2 cellular contexts compared by ENCODE assay signal in genomic region chrX:31527455-31528126, GRCh38.
TF ChIP-seq lines count a peak whose summit lies in the region.

No MANE protein-coding gene starts in this region.

TF ChIP-seq in liver, 16 proteins besides CTCF, POLR2A, EP300 and RAD21 (continued from another document):
- TF ChIP-seq, protein P1, sequence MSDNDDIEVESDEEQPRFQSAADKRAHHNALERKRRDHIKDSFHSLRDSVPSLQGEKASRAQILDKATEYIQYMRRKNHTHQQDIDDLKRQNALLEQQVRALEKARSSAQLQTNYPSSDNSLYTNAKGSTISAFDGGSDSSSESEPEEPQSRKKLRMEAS (IDR thresholded peaks at IDR 0.05): no peak
- TF ChIP-seq NR2F2 (IDR thresholded peaks at IDR 0.05) (no peak), FOXA2 (IDR thresholded peaks at IDR 0.05) (no peak), TAF1 (conservative IDR thresholded peaks at IDR 0.05) (peak; percentile 67), EGR1 (IDR thresholded peaks at IDR 0.05; ENCODE audit: low read depth in 2 of 2) (no peak), JUND (IDR thresholded peaks at IDR 0.05) (peak in 1 of 2 donors; percentile 22), ATF3 (IDR thresholded peaks at IDR 0.05) (no peak), GABPA (IDR thresholded peaks at IDR 0.05 in 1 of 2, conservative IDR thresholded peaks at IDR 0.05 in 1 of 2) (no peak), RXRA (IDR thresholded peaks at IDR 0.05) (peak; percentile 45 to 62)
- TF ChIP-seq, protein P2, sequence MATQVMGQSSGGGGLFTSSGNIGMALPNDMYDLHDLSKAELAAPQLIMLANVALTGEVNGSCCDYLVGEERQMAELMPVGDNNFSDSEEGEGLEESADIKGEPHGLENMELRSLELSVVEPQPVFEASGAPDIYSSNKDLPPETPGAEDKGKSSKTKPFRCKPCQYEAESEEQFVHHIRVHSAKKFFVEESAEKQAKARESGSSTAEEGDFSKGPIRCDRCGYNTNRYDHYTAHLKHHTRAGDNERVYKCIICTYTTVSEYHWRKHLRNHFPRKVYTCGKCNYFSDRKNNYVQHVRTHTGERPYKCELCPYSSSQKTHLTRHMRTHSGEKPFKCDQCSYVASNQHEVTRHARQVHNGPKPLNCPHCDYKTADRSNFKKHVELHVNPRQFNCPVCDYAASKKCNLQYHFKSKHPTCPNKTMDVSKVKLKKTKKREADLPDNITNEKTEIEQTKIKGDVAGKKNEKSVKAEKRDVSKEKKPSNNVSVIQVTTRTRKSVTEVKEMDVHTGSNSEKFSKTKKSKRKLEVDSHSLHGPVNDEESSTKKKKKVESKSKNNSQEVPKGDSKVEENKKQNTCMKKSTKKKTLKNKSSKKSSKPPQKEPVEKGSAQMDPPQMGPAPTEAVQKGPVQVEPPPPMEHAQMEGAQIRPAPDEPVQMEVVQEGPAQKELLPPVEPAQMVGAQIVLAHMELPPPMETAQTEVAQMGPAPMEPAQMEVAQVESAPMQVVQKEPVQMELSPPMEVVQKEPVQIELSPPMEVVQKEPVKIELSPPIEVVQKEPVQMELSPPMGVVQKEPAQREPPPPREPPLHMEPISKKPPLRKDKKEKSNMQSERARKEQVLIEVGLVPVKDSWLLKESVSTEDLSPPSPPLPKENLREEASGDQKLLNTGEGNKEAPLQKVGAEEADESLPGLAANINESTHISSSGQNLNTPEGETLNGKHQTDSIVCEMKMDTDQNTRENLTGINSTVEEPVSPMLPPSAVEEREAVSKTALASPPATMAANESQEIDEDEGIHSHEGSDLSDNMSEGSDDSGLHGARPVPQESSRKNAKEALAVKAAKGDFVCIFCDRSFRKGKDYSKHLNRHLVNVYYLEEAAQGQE (IDR thresholded peaks at IDR 0.05): peak; percentile 75
TF ChIP-seq in liver: peak in this region for 6.

TF ChIP-seq in HepG2, 621 proteins besides CTCF, POLR2A, EP300 and RAD21 (continued from another document):
- TF ChIP-seq, protein P3, sequence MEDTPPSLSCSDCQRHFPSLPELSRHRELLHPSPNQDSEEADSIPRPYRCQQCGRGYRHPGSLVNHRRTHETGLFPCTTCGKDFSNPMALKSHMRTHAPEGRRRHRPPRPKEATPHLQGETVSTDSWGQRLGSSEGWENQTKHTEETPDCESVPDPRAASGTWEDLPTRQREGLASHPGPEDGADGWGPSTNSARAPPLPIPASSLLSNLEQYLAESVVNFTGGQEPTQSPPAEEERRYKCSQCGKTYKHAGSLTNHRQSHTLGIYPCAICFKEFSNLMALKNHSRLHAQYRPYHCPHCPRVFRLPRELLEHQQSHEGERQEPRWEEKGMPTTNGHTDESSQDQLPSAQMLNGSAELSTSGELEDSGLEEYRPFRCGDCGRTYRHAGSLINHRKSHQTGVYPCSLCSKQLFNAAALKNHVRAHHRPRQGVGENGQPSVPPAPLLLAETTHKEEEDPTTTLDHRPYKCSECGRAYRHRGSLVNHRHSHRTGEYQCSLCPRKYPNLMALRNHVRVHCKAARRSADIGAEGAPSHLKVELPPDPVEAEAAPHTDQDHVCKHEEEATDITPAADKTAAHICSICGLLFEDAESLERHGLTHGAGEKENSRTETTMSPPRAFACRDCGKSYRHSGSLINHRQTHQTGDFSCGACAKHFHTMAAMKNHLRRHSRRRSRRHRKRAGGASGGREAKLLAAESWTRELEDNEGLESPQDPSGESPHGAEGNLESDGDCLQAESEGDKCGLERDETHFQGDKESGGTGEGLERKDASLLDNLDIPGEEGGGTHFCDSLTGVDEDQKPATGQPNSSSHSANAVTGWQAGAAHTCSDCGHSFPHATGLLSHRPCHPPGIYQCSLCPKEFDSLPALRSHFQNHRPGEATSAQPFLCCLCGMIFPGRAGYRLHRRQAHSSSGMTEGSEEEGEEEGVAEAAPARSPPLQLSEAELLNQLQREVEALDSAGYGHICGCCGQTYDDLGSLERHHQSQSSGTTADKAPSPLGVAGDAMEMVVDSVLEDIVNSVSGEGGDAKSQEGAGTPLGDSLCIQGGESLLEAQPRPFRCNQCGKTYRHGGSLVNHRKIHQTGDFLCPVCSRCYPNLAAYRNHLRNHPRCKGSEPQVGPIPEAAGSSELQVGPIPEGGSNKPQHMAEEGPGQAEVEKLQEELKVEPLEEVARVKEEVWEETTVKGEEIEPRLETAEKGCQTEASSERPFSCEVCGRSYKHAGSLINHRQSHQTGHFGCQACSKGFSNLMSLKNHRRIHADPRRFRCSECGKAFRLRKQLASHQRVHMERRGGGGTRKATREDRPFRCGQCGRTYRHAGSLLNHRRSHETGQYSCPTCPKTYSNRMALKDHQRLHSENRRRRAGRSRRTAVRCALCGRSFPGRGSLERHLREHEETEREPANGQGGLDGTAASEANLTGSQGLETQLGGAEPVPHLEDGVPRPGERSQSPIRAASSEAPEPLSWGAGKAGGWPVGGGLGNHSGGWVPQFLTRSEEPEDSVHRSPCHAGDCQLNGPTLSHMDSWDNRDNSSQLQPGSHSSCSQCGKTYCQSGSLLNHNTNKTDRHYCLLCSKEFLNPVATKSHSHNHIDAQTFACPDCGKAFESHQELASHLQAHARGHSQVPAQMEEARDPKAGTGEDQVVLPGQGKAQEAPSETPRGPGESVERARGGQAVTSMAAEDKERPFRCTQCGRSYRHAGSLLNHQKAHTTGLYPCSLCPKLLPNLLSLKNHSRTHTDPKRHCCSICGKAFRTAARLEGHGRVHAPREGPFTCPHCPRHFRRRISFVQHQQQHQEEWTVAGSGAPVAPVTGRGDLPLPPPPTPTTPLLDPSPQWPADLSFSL (CRISPR knock-in tag; IDR thresholded peaks at IDR 0.05): no peak
- no peak for TF ChIP-seq ZNF407 (CRISPR knock-in tag; IDR thresholded peaks at IDR 0.05; ENCODE audit: not compliant biosample characterization)
- TF ChIP-seq ZNF598 (CRISPR knock-in tag; IDR thresholded peaks at IDR 0.05; ENCODE audit: borderline replicate concordance): no peak
TF ChIP-seq in HepG2: peak in this region for 0.
